Comparison of ENCODE assay signal across 32 cellular contexts in the genomic region with DNA sequence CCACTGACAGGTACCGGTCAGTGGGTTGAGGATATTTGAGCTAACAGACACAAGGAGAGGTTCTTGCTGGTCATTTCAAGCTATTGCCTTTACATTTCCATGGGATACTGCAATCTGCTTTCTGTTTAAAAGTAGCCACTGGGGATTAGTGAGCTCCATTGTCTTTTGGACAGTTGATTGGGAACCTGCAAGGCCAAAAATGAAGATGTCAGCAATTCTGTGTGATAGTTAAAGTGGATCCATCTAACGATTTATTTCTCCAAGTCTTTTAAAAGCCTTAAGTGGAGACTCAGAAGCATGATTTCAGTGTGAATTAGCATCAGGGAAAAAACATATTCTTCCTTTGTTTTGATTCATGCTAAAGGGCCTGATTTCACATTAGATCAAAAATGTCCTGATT.
"Had no signal": no experiment of that assay in that cellular context is flagged by ENCODE, and none has a peak within 500 bp of the region (broad histone marks: within the 10 kb centered on the region; RNA-seq: fewer than 3 reads in every experiment).

No MANE protein-coding gene starts in this region.

- H3K4me1 Mint-ChIP-seq: naive thymus-derived CD4-positive, alpha-beta T cell; natural killer cell; nephron; stimulated activated memory B cell treated with anti-CD40 and anti-IgM and Interleukin-4, amounts not matched to agents 10 μg/mL and 1 μg/mL and 100 μg/mL, for 72 hours; stimulated activated naive CD8-positive, alpha-beta T cell treated with anti-CD3 and anti-CD28 coated beads, Interleukin-15, amount 100 ng/mL, for 72 hours had no signal

- H3K27ac Mint-ChIP-seq: naive thymus-derived CD4-positive, alpha-beta T cell; natural killer cell; nephron; progenitor cell of endocrine pancreas; stimulated activated memory B cell treated with anti-CD40 and anti-IgM and Interleukin-4, amounts not matched to agents 10 μg/mL and 1 μg/mL and 100 μg/mL, for 72 hours; stimulated activated naive CD8-positive, alpha-beta T cell treated with anti-CD3 and anti-CD28 coated beads, Interleukin-15, amount 100 ng/mL, for 72 hours; type B pancreatic cell had no signal

- H3K4me2 ChIP-seq: smooth muscle cell had no signal

- H3K36me3 Mint-ChIP-seq: naive thymus-derived CD4-positive, alpha-beta T cell; natural killer cell; stimulated activated memory B cell treated with anti-CD40 and anti-IgM and Interleukin-4, amounts not matched to agents 10 μg/mL and 1 μg/mL and 100 μg/mL, for 72 hours; type B pancreatic cell had no signal

- H3K9me3 ChIP-seq: neutrophil, ovary, psoas muscle, spleen, suprapubic skin, testis, tibial artery, transverse colon, upper lobe of right lung, uterus had no signal

- H3K27me3 Mint-ChIP-seq: naive thymus-derived CD4-positive, alpha-beta T cell; progenitor cell of endocrine pancreas; stimulated activated memory B cell treated with anti-CD40 and anti-IgM and Interleukin-4, amounts not matched to agents 10 μg/mL and 1 μg/mL and 100 μg/mL, for 72 hours; stimulated activated naive CD8-positive, alpha-beta T cell treated with anti-CD3 and anti-CD28 coated beads, Interleukin-15, amount 100 ng/mL, for 72 hours; type B pancreatic cell had no signal

- H3K79me2 ChIP-seq: parathyroid adenoma had no signal

- DNase-seq: naive thymus-derived CD4-positive, alpha-beta T cell; natural killer cell; nucleus accumbens; ovary; posterior cingulate gyrus; psoas muscle; right cardiac atrium; spleen; stimulated activated CD4-positive, alpha-beta T cell treated with anti-CD3 and anti-CD28 coated beads, Interleukin-12 subunit alpha, Interleukin-12 subunit beta, amount 100 ng/mL, for 4 hours; stimulated activated CD4-positive, alpha-beta T cell treated with anti-CD3 and anti-CD28 coated beads, Interleukin-1b, Interleukin-23, amount 100 ng/mL, for 48 hours; stimulated activated CD4-positive, alpha-beta T cell treated with anti-CD3 and anti-CD28 coated beads, Interleukin-4, amount 100 ng/mL, for 1 hour; stimulated activated CD4-positive, alpha-beta T cell treated with anti-CD3 and anti-CD28 coated beads, Interleukin-4, amount 100 ng/mL, for 4 hours; stimulated activated CD8-positive, alpha-beta memory T cell treated with anti-CD3 and anti-CD28 coated beads, Interleukin-4, amount 100 ng/mL, for 48 hours; stimulated activated naive CD4-positive, alpha-beta T cell; stimulated activated naive CD8-positive, alpha-beta T cell treated with anti-CD3 and anti-CD28 coated beads, Interleukin-15, amount 100 ng/mL, for 72 hours; stimulated activated naive CD8-positive, alpha-beta T cell treated with anti-CD3 and anti-CD28 coated beads, Interleukin-15, Interleukin-2, amounts not matched to agents 100 U/mL and 50 U/mL, for 24 hours; substantia nigra; testis; tibial artery; transverse colon; upper lobe of right lung; uterus had no signal

- H3K36me3 ChIP-seq: neutrophil, ovary, spleen, suprapubic skin, tibial artery, transverse colon, upper lobe of right lung, uterus had no signal

- H3K27me3 ChIP-seq: neutrophil, ovary, spleen, suprapubic skin, testis, tibial artery, transverse colon, upper lobe of right lung, uterus had no signal

- H2AFZ ChIP-seq: parathyroid adenoma had no signal

- H3K4me3 ChIP-seq: ovary, psoas muscle, skin epidermis, smooth muscle cell, spleen, suprapubic skin, testis, tibial artery, transverse colon, upper lobe of right lung, uterus had no signal

- H3K9me3 Mint-ChIP-seq: nephron; stimulated activated memory B cell treated with anti-CD40 and anti-IgM and Interleukin-4, amounts not matched to agents 10 μg/mL and 1 μg/mL and 100 μg/mL, for 72 hours; type B pancreatic cell had no signal

- H3K27ac ChIP-seq: neutrophil, ovary, parathyroid adenoma, psoas muscle, skin epidermis, spleen, suprapubic skin, testis, tibial artery, transverse colon, upper lobe of right lung, uterus had no signal

- H3K4me1 ChIP-seq: parathyroid adenoma, psoas muscle, spleen, suprapubic skin, testis, tibial artery, transverse colon, upper lobe of right lung, uterus had no signal

- H3K4me3 Mint-ChIP-seq: naive thymus-derived CD4-positive, alpha-beta T cell; natural killer cell; nephron; stimulated activated memory B cell treated with anti-CD40 and anti-IgM and Interleukin-4, amounts not matched to agents 10 μg/mL and 1 μg/mL and 100 μg/mL, for 72 hours; stimulated activated naive CD8-positive, alpha-beta T cell treated with anti-CD3 and anti-CD28 coated beads, Interleukin-15, amount 100 ng/mL, for 72 hours; type B pancreatic cell had no signal

- ATAC-seq: naive thymus-derived CD4-positive, alpha-beta T cell; natural killer cell; psoas muscle; right cardiac atrium; sciatic nerve; stimulated activated memory B cell treated with anti-CD40 and anti-IgM and Interleukin-4, amounts not matched to agents 10 μg/mL and 1 μg/mL and 100 μg/mL, for 72 hours; stimulated activated naive CD8-positive, alpha-beta T cell treated with anti-CD3 and anti-CD28 coated beads, Interleukin-15, amount 100 ng/mL, for 72 hours; stimulated activated naive CD8-positive, alpha-beta T cell treated with anti-CD3 and anti-CD28 coated beads, Interleukin-15, Interleukin-2, amounts not matched to agents 100 U/mL and 50 U/mL, for 24 hours; upper lobe of right lung had no signal

- H3K9ac ChIP-seq: parathyroid adenoma had no signal
